Comparison of ENCODE assay signal across 11 cellular contexts in the genomic region with DNA sequence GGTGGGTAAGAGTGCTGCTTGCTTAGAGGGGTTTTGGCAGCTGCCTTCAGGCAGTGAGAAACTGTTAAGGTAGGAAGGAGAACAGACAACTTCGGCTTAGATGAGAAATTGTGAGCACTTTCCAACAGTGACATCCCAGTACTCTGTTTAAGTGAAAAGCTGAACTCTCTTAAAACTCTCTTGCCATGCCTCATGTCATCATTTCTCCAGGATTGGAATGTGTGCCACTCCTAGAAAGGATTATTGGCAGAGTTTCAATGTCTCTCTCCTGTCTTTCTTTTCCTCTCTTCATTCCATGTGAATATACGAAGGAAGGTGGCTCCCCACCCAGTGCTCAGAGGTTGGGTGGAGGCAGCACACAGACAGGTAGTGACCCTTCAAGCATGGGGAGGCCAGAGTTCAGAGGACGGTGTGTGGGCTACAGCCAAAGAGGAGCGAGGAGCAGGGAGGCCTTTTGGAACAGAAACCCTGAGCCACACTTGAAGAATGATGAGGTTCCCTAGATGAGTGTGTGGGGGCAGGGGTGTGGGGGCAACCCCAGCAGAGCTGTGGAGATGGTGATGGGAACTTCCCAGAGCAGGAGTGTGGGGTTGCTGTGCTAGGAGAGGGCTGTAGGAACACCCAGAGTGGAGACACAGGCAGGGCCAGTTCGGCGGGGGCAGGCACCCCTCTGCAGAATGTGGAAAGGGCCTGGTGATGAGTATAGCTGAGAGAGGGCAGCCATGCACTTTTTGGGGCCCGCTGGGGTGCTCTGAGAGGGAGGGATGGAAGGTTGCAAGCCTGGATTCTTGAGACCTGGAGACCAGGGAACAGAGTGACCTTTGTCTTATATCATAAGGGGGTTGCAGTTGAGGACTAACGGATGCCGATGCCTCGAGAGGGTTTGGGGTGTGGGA. TPM values are rescaled to one million over a fixed set of nuclear protein-coding genes. Genes with fewer than 3 reads are reported as not detected.
DNase-seq lines count a peak whose midpoint lies in the region; ATAC-seq, FAIRE-seq and TF ChIP-seq lines count a peak whose summit lies in the region.
"Had no signal": no experiment of that assay in that cellular context is flagged by ENCODE, and none has a peak within 500 bp of the region (broad histone marks: within the 10 kb centered on the region; RNA-seq: fewer than 3 reads in every experiment).

No MANE protein-coding gene starts in this region.

- no peaks in the 10 kb centered on the region for H3K9me3 ChIP-seq in keratinocyte (ENCODE audit: control insufficient read depth, low read depth, low read length)
- H3K9me3 ChIP-seq: pancreas had no signal

- peak; percentile 49 for DNase-seq in stimulated activated CD4-positive, alpha-beta T cell treated with anti-CD3 and anti-CD28 coated beads, Interleukin-1b, Interleukin-23, amount 100 ng/mL, for 48 hours
- no peak for DNase-seq in stimulated activated CD4-positive, alpha-beta T cell treated with anti-CD3 and anti-CD28 coated beads, Interleukin-4, amount 100 ng/mL, for 1 hour
- no peak for DNase-seq in activated CD4-positive, alpha-beta memory T cell treated with anti-CD3 and anti-CD28 coated beads, Interleukin-2, amount 10 ng/mL, durations not matched to agents 7 days and 5 days
- DNase-seq in keratinocyte (ENCODE audit: low read depth, low spot score) (no peak), NCI-H526 treated with DMSO at 0.1 percent for 48 hours (lab: John Stamatoyannopoulos, UW) (no peak)
- DNase-seq: NCI-H1694, pancreas had no signal

- peaks cover 62% of the 10 kb centered on the region for H3K4me1 Mint-ChIP-seq in activated CD4-positive, alpha-beta memory T cell treated with anti-CD3 and anti-CD28 coated beads, Interleukin-2, amount 10 ng/mL, durations not matched to agents 7 days and 5 days

- no peak for ATAC-seq in GM21390 (IDR thresholded peaks at IDR 0.05; ENCODE audit: unreplicated experiment)
- ATAC-seq in GM19035 (IDR thresholded peaks at IDR 0.05; ENCODE audit: unreplicated experiment), result no peak
- ATAC-seq in HG02610 (IDR thresholded peaks at IDR 0.05; ENCODE audit: unreplicated experiment), result no peak
- ATAC-seq: pancreas, Right ventricle myocardium inferior had no signal

- peaks cover 0 to under 1% of the 10 kb centered on the region in 2 experiments for H3K36me3 ChIP-seq in keratinocyte (ENCODE audit: control insufficient read depth in 2 of 2, extremely low read depth in 1 of 2, insufficient read depth in 2 of 2, low read length in 2 of 2)
- H3K36me3 ChIP-seq: pancreas had no signal

- POLR2A ChIA-PET in activated CD4-positive, alpha-beta memory T cell treated with anti-CD3 and anti-CD28 coated beads, Interleukin-2, amount 10 ng/mL, durations not matched to agents 7 days and 5 days (lab: Charles Lee), result interaction anchor here (0.9 kb wide), 1 partner anchor 16 kb away, joined by 4 read pairs; no protein-coding TSS in a partner anchor

- H3K27me3 Mint-ChIP-seq in activated CD4-positive, alpha-beta memory T cell treated with anti-CD3 and anti-CD28 coated beads, Interleukin-2, amount 10 ng/mL, durations not matched to agents 7 days and 5 days, result no peaks in the 10 kb centered on the region

- no peaks in the 10 kb centered on the region for H3K36me3 Mint-ChIP-seq in activated CD4-positive, alpha-beta memory T cell treated with anti-CD3 and anti-CD28 coated beads, Interleukin-2, amount 10 ng/mL, durations not matched to agents 7 days and 5 days (ENCODE audit: low read depth)

- peak overlapping the region; percentile 49 for H3K4me2 ChIP-seq in keratinocyte (ENCODE audit: control insufficient read depth, extremely low read depth, insufficient read depth, low read depth, low read length)

- FAIRE-seq in keratinocyte (lab: Jason Lieb, UNC), result no peak
- FAIRE-seq: pancreas had no signal

- H3K4me1 ChIP-seq in keratinocyte (ENCODE audit: control insufficient read depth, extremely low read depth, insufficient read depth, low read length), result peaks cover 56% of the 10 kb centered on the region

- H3K27ac Mint-ChIP-seq in activated CD4-positive, alpha-beta memory T cell treated with anti-CD3 and anti-CD28 coated beads, Interleukin-2, amount 10 ng/mL, durations not matched to agents 7 days and 5 days, result peak overlapping the region; percentile 16

- H3K79me2 ChIP-seq in keratinocyte (ENCODE audit: control insufficient read depth, insufficient read depth, low read length), result peaks cover 82% of the 10 kb centered on the region

- no peak overlapping the region for H3K4me3 Mint-ChIP-seq in activated CD4-positive, alpha-beta memory T cell treated with anti-CD3 and anti-CD28 coated beads, Interleukin-2, amount 10 ng/mL, durations not matched to agents 7 days and 5 days

- no peaks in the 10 kb centered on the region for H3K9me3 Mint-ChIP-seq in activated CD4-positive, alpha-beta memory T cell treated with anti-CD3 and anti-CD28 coated beads, Interleukin-2, amount 10 ng/mL, durations not matched to agents 7 days and 5 days

- H3K27me3 ChIP-seq in keratinocyte (ENCODE audit: control insufficient read depth, extremely low read depth, insufficient read depth, low read length), result no peaks in the 10 kb centered on the region
- H3K27me3 ChIP-seq: pancreas had no signal

- CTCF ChIA-PET in activated CD4-positive, alpha-beta memory T cell treated with anti-CD3 and anti-CD28 coated beads, Interleukin-2, amount 10 ng/mL, durations not matched to agents 7 days and 5 days (lab: Charles Lee), result no interaction called here

- peak overlapping the region; percentile 24 for H3K9ac ChIP-seq in keratinocyte (ENCODE audit: control insufficient read depth, extremely low read depth, insufficient read depth, low read length)

- peaks cover 2% of the 10 kb centered on the region for H4K20me1 ChIP-seq in keratinocyte (ENCODE audit: control insufficient read depth, extremely low read depth, insufficient read depth, low read length)

- peak overlapping the region in 1 of 3 experiments; percentile 21 for H3K4me3 ChIP-seq in keratinocyte (ENCODE audit: control insufficient read depth in 2 of 3, extremely low read depth in 1 of 3, insufficient read depth in 2 of 3, low read depth in 1 of 3, low read length in 3 of 3)
- H3K4me3 ChIP-seq: pancreas had no signal

- no peak for TF ChIP-seq CTCF in keratinocyte (optimal IDR thresholded peaks at IDR 0.05 in 1 of 3, IDR thresholded peaks at IDR 0.05 in 1 of 3, conservative IDR thresholded peaks at IDR 0.05 in 1 of 3; ENCODE audit: extremely low read depth in 1 of 3, insufficient read depth in 2 of 3, low read length in 3 of 3)

- H3K27ac ChIP-seq in keratinocyte (ENCODE audit: control insufficient read depth, insufficient read depth, low read length), result peak overlapping the region; percentile 37
- H3K27ac ChIP-seq: pancreas had no signal

- H2AFZ ChIP-seq in keratinocyte (ENCODE audit: control insufficient read depth, low read length), result no peak overlapping the region

- H3K9me1 ChIP-seq in keratinocyte (ENCODE audit: control insufficient read depth, extremely low read depth, insufficient read depth, low read length), result peaks cover 8% of the 10 kb centered on the region

- dilution Hi-C loops in keratinocyte (cut with MboI; ENCODE audit: extremely low pct_ligation_motif_present, low sequenced_read_pairs), result no loop called here

RNA-seq across cellular contexts. Expression of a gene that starts 58.8 kb away (rescaled TPM):
- total RNA-seq in activated CD4-positive, alpha-beta memory T cell treated with anti-CD3 and anti-CD28 coated beads, Interleukin-2, amount 10 ng/mL, durations not matched to agents 7 days and 5 days, result 10 to 100 TPM; 18.7 to 19.1 TPM
- 58.8 to 106 TPM (median 61.7 TPM) in 3 replicates for polyA plus RNA-seq in keratinocyte
- 18.4 TPM for polyA plus RNA-seq in keratinocyte (2011; ENCODE audit: low read depth)
- polyA plus RNA-seq in keratinocyte (2011; cell fraction: cytosol; rRNA removed), result 34.0 and 45.9 TPM in 2 replicates
- 193 and 203 TPM in 2 replicates for polyA plus RNA-seq in keratinocyte (2011; cell fraction: nucleus; rRNA removed)
- polyA plus RNA-seq in keratinocyte (2012; ENCODE audit: low replicate concordance), result 36.1 and 114 TPM in 2 replicates
- polyA minus RNA-seq in keratinocyte, result 68.8 to 84.1 TPM (median 73.4 TPM) in 3 replicates
- polyA minus RNA-seq in keratinocyte (2011; cell fraction: cytosol; rRNA and poly(A)+ RNA removed), result 80.0 TPM
- polyA minus RNA-seq in keratinocyte (2011; cell fraction: nucleus; rRNA and poly(A)+ RNA removed), result 166 and 226 TPM in 2 replicates
